Comparison of ENCODE assay signal across 1 cellular context in the genomic region with DNA sequence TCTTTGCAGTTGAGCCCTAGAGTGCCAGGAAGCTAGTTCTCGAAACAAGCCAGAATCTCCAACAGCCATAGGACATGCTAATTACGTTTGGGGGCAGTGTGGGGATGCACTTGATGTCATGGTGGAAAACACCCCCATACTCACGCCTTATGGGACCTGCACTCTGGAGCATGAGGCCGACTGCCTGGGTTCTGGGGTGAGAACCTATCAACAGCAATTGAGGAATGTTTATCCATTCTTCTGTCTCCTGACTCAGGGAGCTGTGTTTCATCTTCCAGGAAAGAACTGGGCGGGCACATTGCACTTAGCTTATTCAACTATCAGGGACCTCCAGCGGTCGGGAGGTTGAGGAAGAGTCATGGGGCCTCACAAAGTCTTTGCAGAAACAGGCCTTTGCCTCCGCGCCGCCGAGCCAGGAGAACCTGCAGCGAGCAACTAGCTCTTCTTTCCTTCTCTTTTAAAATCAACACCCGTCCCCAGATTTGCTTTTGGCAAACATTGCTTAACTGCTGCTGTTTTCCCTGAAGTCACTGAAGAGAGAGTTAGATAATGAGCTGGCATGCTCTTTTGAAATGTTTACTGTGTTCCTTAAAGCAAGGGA.
TF ChIP-seq lines count a peak whose summit lies in the region.

No MANE protein-coding gene starts in this region.

TF ChIP-seq in HepG2, 621 proteins besides CTCF, POLR2A, EP300 and RAD21 (continued from another document and continues in another):
- TF ChIP-seq, protein P1, sequence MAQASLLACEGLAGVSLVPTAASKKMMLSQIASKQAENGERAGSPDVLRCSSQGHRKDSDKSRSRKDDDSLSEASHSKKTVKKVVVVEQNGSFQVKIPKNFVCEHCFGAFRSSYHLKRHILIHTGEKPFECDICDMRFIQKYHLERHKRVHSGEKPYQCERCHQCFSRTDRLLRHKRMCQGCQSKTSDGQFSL (CRISPR knock-in tag; IDR thresholded peaks at IDR 0.05), result 0 out of 2 replicates have a peak, but pooled peaks have one; percentile 28
- TF ChIP-seq, protein P2, sequence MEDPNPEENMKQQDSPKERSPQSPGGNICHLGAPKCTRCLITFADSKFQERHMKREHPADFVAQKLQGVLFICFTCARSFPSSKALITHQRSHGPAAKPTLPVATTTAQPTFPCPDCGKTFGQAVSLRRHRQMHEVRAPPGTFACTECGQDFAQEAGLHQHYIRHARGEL (CRISPR knock-in tag; IDR thresholded peaks at IDR 0.05), result no peak
- TF ChIP-seq, protein P3, sequence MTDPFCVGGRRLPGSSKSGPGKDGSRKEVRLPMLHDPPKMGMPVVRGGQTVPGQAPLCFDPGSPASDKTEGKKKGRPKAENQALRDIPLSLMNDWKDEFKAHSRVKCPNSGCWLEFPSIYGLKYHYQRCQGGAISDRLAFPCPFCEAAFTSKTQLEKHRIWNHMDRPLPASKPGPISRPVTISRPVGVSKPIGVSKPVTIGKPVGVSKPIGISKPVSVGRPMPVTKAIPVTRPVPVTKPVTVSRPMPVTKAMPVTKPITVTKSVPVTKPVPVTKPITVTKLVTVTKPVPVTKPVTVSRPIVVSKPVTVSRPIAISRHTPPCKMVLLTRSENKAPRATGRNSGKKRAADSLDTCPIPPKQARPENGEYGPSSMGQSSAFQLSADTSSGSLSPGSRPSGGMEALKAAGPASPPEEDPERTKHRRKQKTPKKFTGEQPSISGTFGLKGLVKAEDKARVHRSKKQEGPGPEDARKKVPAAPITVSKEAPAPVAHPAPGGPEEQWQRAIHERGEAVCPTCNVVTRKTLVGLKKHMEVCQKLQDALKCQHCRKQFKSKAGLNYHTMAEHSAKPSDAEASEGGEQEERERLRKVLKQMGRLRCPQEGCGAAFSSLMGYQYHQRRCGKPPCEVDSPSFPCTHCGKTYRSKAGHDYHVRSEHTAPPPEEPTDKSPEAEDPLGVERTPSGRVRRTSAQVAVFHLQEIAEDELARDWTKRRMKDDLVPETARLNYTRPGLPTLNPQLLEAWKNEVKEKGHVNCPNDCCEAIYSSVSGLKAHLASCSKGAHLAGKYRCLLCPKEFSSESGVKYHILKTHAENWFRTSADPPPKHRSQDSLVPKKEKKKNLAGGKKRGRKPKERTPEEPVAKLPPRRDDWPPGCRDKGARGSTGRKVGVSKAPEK (CRISPR knock-in tag; IDR thresholded peaks at IDR 0.05; ENCODE audit: borderline replicate concordance), result no peak
- TF ChIP-seq, protein P4, sequence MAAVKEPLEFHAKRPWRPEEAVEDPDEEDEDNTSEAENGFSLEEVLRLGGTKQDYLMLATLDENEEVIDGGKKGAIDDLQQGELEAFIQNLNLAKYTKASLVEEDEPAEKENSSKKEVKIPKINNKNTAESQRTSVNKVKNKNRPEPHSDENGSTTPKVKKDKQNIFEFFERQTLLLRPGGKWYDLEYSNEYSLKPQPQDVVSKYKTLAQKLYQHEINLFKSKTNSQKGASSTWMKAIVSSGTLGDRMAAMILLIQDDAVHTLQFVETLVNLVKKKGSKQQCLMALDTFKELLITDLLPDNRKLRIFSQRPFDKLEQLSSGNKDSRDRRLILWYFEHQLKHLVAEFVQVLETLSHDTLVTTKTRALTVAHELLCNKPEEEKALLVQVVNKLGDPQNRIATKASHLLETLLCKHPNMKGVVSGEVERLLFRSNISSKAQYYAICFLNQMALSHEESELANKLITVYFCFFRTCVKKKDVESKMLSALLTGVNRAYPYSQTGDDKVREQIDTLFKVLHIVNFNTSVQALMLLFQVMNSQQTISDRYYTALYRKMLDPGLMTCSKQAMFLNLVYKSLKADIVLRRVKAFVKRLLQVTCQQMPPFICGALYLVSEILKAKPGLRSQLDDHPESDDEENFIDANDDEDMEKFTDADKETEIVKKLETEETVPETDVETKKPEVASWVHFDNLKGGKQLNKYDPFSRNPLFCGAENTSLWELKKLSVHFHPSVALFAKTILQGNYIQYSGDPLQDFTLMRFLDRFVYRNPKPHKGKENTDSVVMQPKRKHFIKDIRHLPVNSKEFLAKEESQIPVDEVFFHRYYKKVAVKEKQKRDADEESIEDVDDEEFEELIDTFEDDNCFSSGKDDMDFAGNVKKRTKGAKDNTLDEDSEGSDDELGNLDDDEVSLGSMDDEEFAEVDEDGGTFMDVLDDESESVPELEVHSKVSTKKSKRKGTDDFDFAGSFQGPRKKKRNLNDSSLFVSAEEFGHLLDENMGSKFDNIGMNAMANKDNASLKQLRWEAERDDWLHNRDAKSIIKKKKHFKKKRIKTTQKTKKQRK (IDR thresholded peaks at IDR 0.05; ENCODE audit: low read length), result no peak
- TF ChIP-seq ZBTB21 (CRISPR knock-in tag; IDR thresholded peaks at IDR 0.05) (0 out of 2 replicates have a peak, but pooled peaks have one; percentile 4), SNAPC2 (CRISPR knock-in tag; IDR thresholded peaks at IDR 0.05) (no peak), FOXC1 (CRISPR knock-in tag; IDR thresholded peaks at IDR 0.05; ENCODE audit: borderline replicate concordance) (no peak; the same call in 1 of the 2 replicates), FOSL2 (CRISPR knock-in tag; IDR thresholded peaks at IDR 0.05) (peak; percentile 71), NBN (conservative IDR thresholded peaks at IDR 0.05) (no peak), HOXA5 (CRISPR knock-in tag; IDR thresholded peaks at IDR 0.05) (0 out of 2 replicates have a peak, but pooled peaks have one; percentile 52), SNAI1 (CRISPR knock-in tag; IDR thresholded peaks at IDR 0.05; ENCODE audit: borderline replicate concordance) (no peak), ZNF292 (CRISPR knock-in tag; IDR thresholded peaks at IDR 0.05; ENCODE audit: borderline replicate concordance, low read depth) (no peak; the same call in 1 of the 2 replicates), ZNF713 (CRISPR knock-in tag; IDR thresholded peaks at IDR 0.05) (no peak), ZNF558 (CRISPR knock-in tag; IDR thresholded peaks at IDR 0.05; ENCODE audit: borderline replicate concordance) (no peak), ZNF253 (CRISPR knock-in tag; IDR thresholded peaks at IDR 0.05; ENCODE audit: borderline replicate concordance) (no peak), NFE2 (CRISPR knock-in tag; IDR thresholded peaks at IDR 0.05) (no peak), PCBP2 (optimal IDR thresholded peaks at IDR 0.05; ENCODE audit: low read depth, low read length, poor library complexity, severe bottlenecking) (no peak), ZNF749 (CRISPR knock-in tag; IDR thresholded peaks at IDR 0.05; ENCODE audit: borderline replicate concordance) (no peak), HNF4G (IDR thresholded peaks at IDR 0.05; ENCODE audit: borderline replicate concordance, low read depth, low read length) (peak; percentile 57; the same call in 1 of the 2 replicates), HNF4G (CRISPR knock-in tag; IDR thresholded peaks at IDR 0.05; ENCODE audit: borderline replicate concordance, low read depth) (0 out of 2 replicates have a peak, but pooled peaks have one; percentile 5), BRCA1 (CRISPR knock-in tag; IDR thresholded peaks at IDR 0.05) (no peak), RORA (CRISPR knock-in tag; IDR thresholded peaks at IDR 0.05) (no peak), ZNF556 (CRISPR knock-in tag; IDR thresholded peaks at IDR 0.05; ENCODE audit: borderline replicate concordance) (peak; percentile 78; the same call in 1 of the 2 replicates), SOX13 (IDR thresholded peaks at IDR 0.05) (no peak), SOX13 (CRISPR knock-in tag; conservative IDR thresholded peaks at IDR 0.05 in 1 of 2, IDR thresholded peaks at IDR 0.05 in 1 of 2) (peak in 1 of 2 experiments; percentile 88; a peak in 2 of 4 replicates), ZNF441 (CRISPR knock-in tag; IDR thresholded peaks at IDR 0.05; ENCODE audit: borderline replicate concordance) (peak; percentile 16; the same call in 1 of the 2 replicates), BCL6 (CRISPR knock-in tag; IDR thresholded peaks at IDR 0.05) (peak; percentile 95), HNRNPK (IDR thresholded peaks at IDR 0.05; ENCODE audit: low read depth, low read length, poor library complexity, severe bottlenecking) (no peak), ZNF557 (CRISPR knock-in tag; IDR thresholded peaks at IDR 0.05) (no peak), ZNF720 (CRISPR knock-in tag; IDR thresholded peaks at IDR 0.05) (no peak), HOXA7 (CRISPR knock-in tag; IDR thresholded peaks at IDR 0.05) (no peak), ZFP1 (CRISPR knock-in tag; IDR thresholded peaks at IDR 0.05) (0 out of 2 replicates have a peak, but pooled peaks have one; percentile 69), NKX3-1 (CRISPR knock-in tag; IDR thresholded peaks at IDR 0.05) (0 out of 2 replicates have a peak, but pooled peaks have one; percentile 64), TMF1 (CRISPR knock-in tag; IDR thresholded peaks at IDR 0.05; ENCODE audit: low read depth) (no peak), SIX1 (CRISPR knock-in tag; IDR thresholded peaks at IDR 0.05; ENCODE audit: borderline replicate concordance) (no peak)
- TF ChIP-seq, protein P5, sequence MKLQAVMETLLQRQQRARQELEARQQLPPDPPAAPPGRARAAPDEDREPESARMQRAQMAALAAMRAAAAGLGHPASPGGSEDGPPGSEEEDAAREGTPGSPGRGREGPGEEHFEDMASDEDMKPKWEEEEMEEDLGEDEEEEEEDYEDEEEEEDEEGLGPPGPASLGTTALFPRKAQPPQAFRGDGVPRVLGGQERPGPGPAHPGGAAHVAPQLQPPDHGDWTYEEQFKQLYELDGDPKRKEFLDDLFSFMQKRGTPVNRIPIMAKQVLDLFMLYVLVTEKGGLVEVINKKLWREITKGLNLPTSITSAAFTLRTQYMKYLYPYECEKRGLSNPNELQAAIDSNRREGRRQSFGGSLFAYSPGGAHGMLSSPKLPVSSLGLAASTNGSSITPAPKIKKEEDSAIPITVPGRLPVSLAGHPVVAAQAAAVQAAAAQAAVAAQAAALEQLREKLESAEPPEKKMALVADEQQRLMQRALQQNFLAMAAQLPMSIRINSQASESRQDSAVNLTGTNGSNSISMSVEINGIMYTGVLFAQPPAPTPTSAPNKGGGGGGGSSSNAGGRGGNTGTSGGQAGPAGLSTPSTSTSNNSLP (IDR thresholded peaks at IDR 0.05; ENCODE audit: low read depth, low read length), result no peak
- TF ChIP-seq, protein P6, sequence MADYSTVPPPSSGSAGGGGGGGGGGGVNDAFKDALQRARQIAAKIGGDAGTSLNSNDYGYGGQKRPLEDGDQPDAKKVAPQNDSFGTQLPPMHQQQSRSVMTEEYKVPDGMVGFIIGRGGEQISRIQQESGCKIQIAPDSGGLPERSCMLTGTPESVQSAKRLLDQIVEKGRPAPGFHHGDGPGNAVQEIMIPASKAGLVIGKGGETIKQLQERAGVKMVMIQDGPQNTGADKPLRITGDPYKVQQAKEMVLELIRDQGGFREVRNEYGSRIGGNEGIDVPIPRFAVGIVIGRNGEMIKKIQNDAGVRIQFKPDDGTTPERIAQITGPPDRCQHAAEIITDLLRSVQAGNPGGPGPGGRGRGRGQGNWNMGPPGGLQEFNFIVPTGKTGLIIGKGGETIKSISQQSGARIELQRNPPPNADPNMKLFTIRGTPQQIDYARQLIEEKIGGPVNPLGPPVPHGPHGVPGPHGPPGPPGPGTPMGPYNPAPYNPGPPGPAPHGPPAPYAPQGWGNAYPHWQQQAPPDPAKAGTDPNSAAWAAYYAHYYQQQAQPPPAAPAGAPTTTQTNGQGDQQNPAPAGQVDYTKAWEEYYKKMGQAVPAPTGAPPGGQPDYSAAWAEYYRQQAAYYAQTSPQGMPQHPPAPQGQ (CRISPR knock-in tag; IDR thresholded peaks at IDR 0.05; ENCODE audit: borderline replicate concordance), result no peak
- TF ChIP-seq, protein P7, sequence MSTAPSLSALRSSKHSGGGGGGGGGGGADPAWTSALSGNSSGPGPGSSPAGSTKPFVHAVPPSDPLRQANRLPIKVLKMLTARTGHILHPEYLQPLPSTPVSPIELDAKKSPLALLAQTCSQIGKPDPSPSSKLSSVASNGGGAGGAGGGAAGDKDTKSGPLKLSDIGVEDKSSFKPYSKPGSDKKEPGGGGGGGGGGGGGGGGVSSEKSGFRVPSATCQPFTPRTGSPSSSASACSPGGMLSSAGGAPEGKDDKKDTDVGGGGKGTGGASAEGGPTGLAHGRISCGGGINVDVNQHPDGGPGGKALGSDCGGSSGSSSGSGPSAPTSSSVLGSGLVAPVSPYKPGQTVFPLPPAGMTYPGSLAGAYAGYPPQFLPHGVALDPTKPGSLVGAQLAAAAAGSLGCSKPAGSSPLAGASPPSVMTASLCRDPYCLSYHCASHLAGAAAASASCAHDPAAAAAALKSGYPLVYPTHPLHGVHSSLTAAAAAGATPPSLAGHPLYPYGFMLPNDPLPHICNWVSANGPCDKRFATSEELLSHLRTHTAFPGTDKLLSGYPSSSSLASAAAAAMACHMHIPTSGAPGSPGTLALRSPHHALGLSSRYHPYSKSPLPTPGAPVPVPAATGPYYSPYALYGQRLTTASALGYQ (CRISPR knock-in tag; IDR thresholded peaks at IDR 0.05), result peak; percentile 79
- TF ChIP-seq, protein P8, sequence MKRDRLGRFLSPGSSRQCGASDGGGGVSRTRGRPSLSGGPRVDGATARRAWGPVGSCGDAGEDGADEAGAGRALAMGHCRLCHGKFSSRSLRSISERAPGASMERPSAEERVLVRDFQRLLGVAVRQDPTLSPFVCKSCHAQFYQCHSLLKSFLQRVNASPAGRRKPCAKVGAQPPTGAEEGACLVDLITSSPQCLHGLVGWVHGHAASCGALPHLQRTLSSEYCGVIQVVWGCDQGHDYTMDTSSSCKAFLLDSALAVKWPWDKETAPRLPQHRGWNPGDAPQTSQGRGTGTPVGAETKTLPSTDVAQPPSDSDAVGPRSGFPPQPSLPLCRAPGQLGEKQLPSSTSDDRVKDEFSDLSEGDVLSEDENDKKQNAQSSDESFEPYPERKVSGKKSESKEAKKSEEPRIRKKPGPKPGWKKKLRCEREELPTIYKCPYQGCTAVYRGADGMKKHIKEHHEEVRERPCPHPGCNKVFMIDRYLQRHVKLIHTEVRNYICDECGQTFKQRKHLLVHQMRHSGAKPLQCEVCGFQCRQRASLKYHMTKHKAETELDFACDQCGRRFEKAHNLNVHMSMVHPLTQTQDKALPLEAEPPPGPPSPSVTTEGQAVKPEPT (CRISPR knock-in tag; IDR thresholded peaks at IDR 0.05; ENCODE audit: low read depth), result peak; percentile 87; the same call in 1 of the 2 replicates
- TF ChIP-seq, protein P9, sequence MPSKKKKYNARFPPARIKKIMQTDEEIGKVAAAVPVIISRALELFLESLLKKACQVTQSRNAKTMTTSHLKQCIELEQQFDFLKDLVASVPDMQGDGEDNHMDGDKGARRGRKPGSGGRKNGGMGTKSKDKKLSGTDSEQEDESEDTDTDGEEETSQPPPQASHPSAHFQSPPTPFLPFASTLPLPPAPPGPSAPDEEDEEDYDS (CRISPR knock-in tag; IDR thresholded peaks at IDR 0.05), result 0 out of 2 replicates have a peak, but pooled peaks have one; percentile 51
